Comparison of ENCODE assay signal across 10 cellular contexts in genomic region chr3:64945171-64945684, GRCh38.
DNase-seq lines count a peak whose midpoint lies in the region; ATAC-seq, FAIRE-seq and TF ChIP-seq lines count a peak whose summit lies in the region.
"Had no signal": no experiment of that assay in that cellular context is flagged by ENCODE, and none has a peak within 500 bp of the region (broad histone marks: within the 10 kb centered on the region; RNA-seq: fewer than 3 reads in every experiment).

No MANE protein-coding gene starts in this region.

- intact Hi-C loops in HepG2 (cut with micrococcal nuclease; ENCODE audit: unreplicated experiment) = no loop called here

- TF ChIP-seq EP300 in HepG2 (IDR thresholded peaks at IDR 0.05; ENCODE audit: low read depth in 2 of 2, low read length in 2 of 2) (no peak), HepG2 (CRISPR knock-in tag; IDR thresholded peaks at IDR 0.05; ENCODE audit: borderline replicate concordance) (no peak)

- CTCF ChIA-PET in HepG2 (lab: Yijun Ruan, JAX; ENCODE audit: low intra/inter-chr PET ratio, low total read pairs) = no interaction called here

- H3K79me2 ChIP-seq in HepG2 (ENCODE audit: insufficient read depth, low read length) = no peaks in the 10 kb centered on the region

- no peak for TF ChIP-seq POLR2A in HepG2 (IDR thresholded peaks at IDR 0.05; ENCODE audit: insufficient read depth in 1 of 2, low read depth in 2 of 2, low read length in 2 of 2)

- no peak overlapping the region for H3K9ac ChIP-seq in liver (ENCODE audit: low read depth in 1 of 2, low read length in 2 of 2)
- no peak overlapping the region for H3K9ac ChIP-seq in HepG2 (ENCODE audit: insufficient read depth, low read depth, low read length)

- H3K36me3 ChIP-seq in liver (ENCODE audit: control insufficient read depth in 4 of 4, insufficient read depth in 3 of 4, low read depth in 1 of 4, low read length in 3 of 4) (no peaks in the 10 kb centered on the region), HepG2 (replicated peaks in 1 of 2; ENCODE audit: control insufficient read depth in 1 of 2, insufficient read depth in 2 of 2, low read length in 2 of 2) (no peaks in the 10 kb centered on the region), cardiac muscle cell (no peaks in the 10 kb centered on the region)

- POLR2A ChIA-PET in HepG2 (lab: Yijun Ruan, JAX) = no interaction called here

- no peak for FAIRE-seq in HepG2 (lab: Jason Lieb, UNC)

- WGBS in liver = 57% methylated on average over 6 of the region's 6 CpGs
- 5% methylated on average over 6 of the region's 6 CpGs for WGBS in HepG2 (ENCODE audit: low lambda C conversion rate)

- H3K9me3 ChIP-seq in liver (ENCODE audit: control insufficient read depth in 4 of 4, low read length in 3 of 4) (no peaks in the 10 kb centered on the region), HepG2 (ENCODE audit: low read length) (no peaks in the 10 kb centered on the region), cardiac muscle cell (ENCODE audit: low read depth) (no peaks in the 10 kb centered on the region)

- H3K4me2 ChIP-seq in HepG2 (ENCODE audit: low read depth, low read length) = no peak overlapping the region

- in situ Hi-C loops in HepG2 (cut with HindIII; ENCODE audit: extremely low pct_ligation_motif_present, low pct_unique_long_range_greater_than_20kb) = no loop called here

- no TSS peak for BruUV-seq in HepG2 (replicated peaks; lab: Mats Ljungman, UMichigan)

- H3K27ac ChIP-seq in liver (ENCODE audit: low read depth in 1 of 2, low read length in 2 of 2) (peak overlapping the region in 1 of 2 donors; percentile 36), HepG2 (ENCODE audit: extremely low read length, insufficient read depth, low read length) (no peak overlapping the region), cardiac muscle cell (peak overlapping the region; percentile 75)

- DNase-seq in HepG2 (ENCODE audit: low spot score) (no peak), cardiac muscle cell (ENCODE audit: low read depth in 1 of 2, low spot score in 1 of 2) (peak; percentile 29 to 35), omental fat pad (ENCODE audit: low spot score) (no peak), NCI-H2107 treated with DMSO at 0.1 percent for 48 hours (lab: John Stamatoyannopoulos, UW; ENCODE audit: unreplicated experiment) (no peak), amniotic stem cell (lab: John Stamatoyannopoulos, UW) (no peak)
- no peak for DNase-seq in stimulated activated CD4-positive, alpha-beta T cell treated with anti-CD3 and anti-CD28 coated beads, Interleukin-2, amount 100 ng/mL, for 24 hours
- DNase-seq: activated CD4-positive, alpha-beta T cell treated with anti-CD3 and anti-CD28 coated beads for 36 hours; GOT3 had no signal

- H2AFZ ChIP-seq in HepG2 (ENCODE audit: low read length) = no peak overlapping the region

- H3K27me3 ChIP-seq in liver (ENCODE audit: control insufficient read depth in 4 of 4, insufficient read depth in 4 of 4, low read length in 3 of 4) = no peaks in the 10 kb centered on the region
- no peaks in the 10 kb centered on the region for H3K27me3 ChIP-seq in HepG2 (ENCODE audit: control insufficient read depth in 1 of 2, insufficient read depth in 2 of 2, low read length in 2 of 2)
- H3K27me3 ChIP-seq in cardiac muscle cell = no peaks in the 10 kb centered on the region

- no peaks in the 10 kb centered on the region for H4K20me1 ChIP-seq in HepG2 (ENCODE audit: insufficient read depth, low read length)

- TF ChIP-seq CTCF in liver (IDR thresholded peaks at IDR 0.05; ENCODE audit: low read depth, low read length, missing input control) (no peak), HepG2 (CRISPR knock-in tag; IDR thresholded peaks at IDR 0.05) (no peak), cardiac muscle cell (IDR thresholded peaks at IDR 0.05; ENCODE audit: low read depth, low read length) (no peak), omental fat pad (IDR thresholded peaks at IDR 0.05) (no peak)

- ATAC-seq in HepG2 (no peak), omental fat pad (ENCODE audit: low FRiP score) (peak; percentile 58), GM21367 (IDR thresholded peaks at IDR 0.05; ENCODE audit: unreplicated experiment) (no peak)
- ATAC-seq: activated CD4-positive, alpha-beta T cell treated with anti-CD3 and anti-CD28 coated beads for 36 hours had no signal

- peak; percentile 18 to 37 for TF ChIP-seq RAD21 in liver (IDR thresholded peaks at IDR 0.05)
- no peak for TF ChIP-seq RAD21 in HepG2 (CRISPR knock-in tag; IDR thresholded peaks at IDR 0.05)

- H3K4me1 ChIP-seq in liver (ENCODE audit: control insufficient read depth in 4 of 4, insufficient read depth in 4 of 4, low read length in 3 of 4) (no peaks in the 10 kb centered on the region), HepG2 (ENCODE audit: insufficient read depth, low read length) (no peaks in the 10 kb centered on the region), cardiac muscle cell (ENCODE audit: low read depth) (peaks cover 14% of the 10 kb centered on the region)

- H3K4me3 ChIP-seq in liver (ENCODE audit: low read depth in 1 of 3, low read length in 3 of 3) (no peak overlapping the region), HepG2 (replicated peaks in 1 of 3; ENCODE audit: insufficient read depth in 1 of 3, low read depth in 2 of 3, low read length in 3 of 3) (no peak overlapping the region), cardiac muscle cell (no peak overlapping the region)

TF ChIP-seq in liver, 16 proteins besides CTCF, POLR2A, EP300 and RAD21:
- TF ChIP-seq HNF4G (IDR thresholded peaks at IDR 0.05) (no peak), SP1 (IDR thresholded peaks at IDR 0.05) (peak; percentile 23), NR2F2 (IDR thresholded peaks at IDR 0.05) (peak; percentile 91), REST (IDR thresholded peaks at IDR 0.05) (peak; percentile 15), TAF1 (conservative IDR thresholded peaks at IDR 0.05) (no peak), RXRA (IDR thresholded peaks at IDR 0.05) (peak in 1 of 2 donors; percentile 21)

TF ChIP-seq in HepG2, 621 proteins besides CTCF, POLR2A, EP300 and RAD21 (continues in another document):
- TF ChIP-seq NPAS2 (CRISPR knock-in tag; IDR thresholded peaks at IDR 0.05; ENCODE audit: borderline replicate concordance) = no peak
- TF ChIP-seq ZSCAN21 (CRISPR knock-in tag; IDR thresholded peaks at IDR 0.05; ENCODE audit: borderline replicate concordance) = no peak
- no peak for TF ChIP-seq SOX13 (IDR thresholded peaks at IDR 0.05)
- TF ChIP-seq SOX13 (CRISPR knock-in tag; conservative IDR thresholded peaks at IDR 0.05 in 1 of 2, IDR thresholded peaks at IDR 0.05 in 1 of 2) = no peak
- no peak for TF ChIP-seq FOXK2 (IDR thresholded peaks at IDR 0.05)
- TF ChIP-seq FOXP4 (CRISPR knock-in tag; IDR thresholded peaks at IDR 0.05) = no peak
- no peak for TF ChIP-seq RFXANK (CRISPR knock-in tag; IDR thresholded peaks at IDR 0.05)
- no peak for TF ChIP-seq JUN (CRISPR knock-in tag; IDR thresholded peaks at IDR 0.05)
- TF ChIP-seq CREB3 (CRISPR knock-in tag; IDR thresholded peaks at IDR 0.05) = no peak

Comparison
In these comparisons a context has a peak if more than half of its experiments do, and no peak if none do; other contexts are left out.
1. DNase-seq: peak in cardiac muscle cell (2 of 2); none in HepG2 (single experiment), omental fat pad (single experiment), NCI-H2107 treated with DMSO at 0.1 percent for 48 hours (single experiment), stimulated activated CD4-positive, alpha-beta T cell treated with anti-CD3 and anti-CD28 coated beads, Interleukin-2, amount 100 ng/mL, for 24 hours (0 of 2) and amniotic stem cell (single experiment).